In the genomic region with DNA sequence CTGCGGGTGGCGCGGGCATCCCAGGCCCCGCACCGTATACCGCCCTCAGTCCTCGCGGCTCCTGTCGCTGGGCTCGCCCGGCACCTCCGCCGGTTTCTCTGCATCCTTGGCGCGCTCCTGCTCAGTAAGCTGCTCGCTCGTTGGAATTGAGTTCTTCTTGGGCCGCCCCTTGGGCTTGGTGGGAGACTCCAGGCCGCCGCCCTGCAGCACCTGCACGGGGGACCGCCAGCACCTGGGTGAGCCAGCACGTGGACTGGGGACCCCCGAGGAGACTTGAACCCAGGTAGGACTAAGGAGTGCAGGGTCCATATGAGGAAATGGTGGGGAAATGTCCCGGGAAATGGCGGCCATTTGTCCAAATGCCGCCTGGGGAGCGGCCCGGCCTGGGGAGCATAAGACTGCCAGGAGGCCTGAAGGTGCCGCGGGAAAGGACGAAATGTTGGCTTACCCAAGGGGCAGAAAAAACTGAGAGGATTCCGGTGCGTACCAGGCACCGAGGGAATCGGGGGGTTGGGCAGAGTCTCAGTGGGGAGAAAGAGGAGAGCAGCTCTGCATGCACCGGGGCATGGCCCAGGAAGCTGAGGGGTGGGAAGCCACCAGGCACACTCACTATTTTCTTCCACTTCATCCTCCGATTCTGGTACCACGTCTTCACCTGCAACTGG, we compare ENCODE assay signal across 12 cellular contexts. TPM values are rescaled to one million over a fixed set of nuclear protein-coding genes. Genes with fewer than 3 reads are reported as not detected.
DNase-seq lines count a peak whose midpoint lies in the region; ATAC-seq and TF ChIP-seq lines count a peak whose summit lies in the region.
"Had no signal": no experiment of that assay in that cellular context is flagged by ENCODE, and none has a peak within 500 bp of the region (broad histone marks: within the 10 kb centered on the region; RNA-seq: fewer than 3 reads in every experiment).

No MANE protein-coding gene starts in this region.

- H3K9me3 Mint-ChIP-seq in T-helper 1 cell treated with Interleukin-12 subunit alpha and Interleukin-12 subunit beta and Interleukin-4 antibody, amounts not matched to agents 30 μg/mL and 1 μg/mL, for 36 hours: peaks cover 7% of the 10 kb centered on the region
- no peaks in the 10 kb centered on the region for H3K9me3 Mint-ChIP-seq in WTC11

- H3K27me3 ChIP-seq in iPS-15b (ENCODE audit: control insufficient read depth, insufficient read depth, low read length) (peaks cover 95% of the 10 kb centered on the region), skeletal muscle tissue (ENCODE audit: control insufficient read depth in 3 of 3, insufficient read depth in 3 of 3, low read length in 3 of 3) (peaks cover 91 to 92% (median 92%) of the 10 kb centered on the region in 3 donors)

- no peak for TF ChIP-seq CTCF in WTC11 (IDR thresholded peaks at IDR 0.05)

- DNase-seq in T-helper 1 cell (no peak), WTC11 (ENCODE audit: low spot score) (no peak), AG08395 (ENCODE audit: low spot score) (no peak)
- DNase-seq: 8988T, DMS53, NCI-H2107 had no signal

- POLR2A ChIA-PET in WTC11 (lab: Charles Lee): no interaction called here

- no peak overlapping the region for H3K4me3 Mint-ChIP-seq in T-helper 1 cell treated with Interleukin-12 subunit alpha and Interleukin-12 subunit beta and Interleukin-4 antibody, amounts not matched to agents 30 μg/mL and 1 μg/mL, for 36 hours
- H3K4me3 Mint-ChIP-seq in WTC11: peak overlapping the region; percentile 69

- peaks cover 15% of the 10 kb centered on the region for H3K4me1 ChIP-seq in iPS-15b (ENCODE audit: control insufficient read depth, insufficient read depth, low read length)
- peaks cover 28 to 44% (median 38%) of the 10 kb centered on the region in 3 donors for H3K4me1 ChIP-seq in skeletal muscle tissue (ENCODE audit: control insufficient read depth in 3 of 3, insufficient read depth in 3 of 3, low read length in 3 of 3)

- H3K9me3 ChIP-seq in iPS-15b (ENCODE audit: control insufficient read depth, insufficient read depth, low read length) (no peaks in the 10 kb centered on the region), skeletal muscle tissue (ENCODE audit: control insufficient read depth in 3 of 3, low read length in 3 of 3) (no peaks in the 10 kb centered on the region)

- peaks cover 21% of the 10 kb centered on the region for H3K4me1 Mint-ChIP-seq in T-helper 1 cell treated with Interleukin-12 subunit alpha and Interleukin-12 subunit beta and Interleukin-4 antibody, amounts not matched to agents 30 μg/mL and 1 μg/mL, for 36 hours (ENCODE audit: low read depth)
- H3K4me1 Mint-ChIP-seq in WTC11: peaks cover 61% of the 10 kb centered on the region

- peaks cover 80% of the 10 kb centered on the region for H3K27me3 Mint-ChIP-seq in T-helper 1 cell treated with Interleukin-12 subunit alpha and Interleukin-12 subunit beta and Interleukin-4 antibody, amounts not matched to agents 30 μg/mL and 1 μg/mL, for 36 hours (ENCODE audit: low read depth)
- peaks cover 93% of the 10 kb centered on the region for H3K27me3 Mint-ChIP-seq in WTC11 (ENCODE audit: low read depth)

- peak overlapping the region; percentile 45 for H3K27ac Mint-ChIP-seq in T-helper 1 cell treated with Interleukin-12 subunit alpha and Interleukin-12 subunit beta and Interleukin-4 antibody, amounts not matched to agents 30 μg/mL and 1 μg/mL, for 36 hours
- H3K27ac Mint-ChIP-seq in WTC11: no peak overlapping the region

- H3K4me3 ChIP-seq in iPS-15b (ENCODE audit: low read depth, low read length) (peak overlapping the region; percentile 32), skeletal muscle tissue (ENCODE audit: low read length in 3 of 3) (peak overlapping the region in 2 of 3 donors; percentile 49 to 71)

- H3K27ac ChIP-seq in skeletal muscle tissue (ENCODE audit: low read depth, low read length): no peak overlapping the region

- H3K9ac ChIP-seq in iPS-15b (ENCODE audit: low read depth, low read length) (no peak overlapping the region), skeletal muscle tissue (ENCODE audit: low read depth in 1 of 3, low read length in 3 of 3) (no peak overlapping the region)

- H3K36me3 ChIP-seq in iPS-15b (ENCODE audit: control insufficient read depth, insufficient read depth, low read length): no peaks in the 10 kb centered on the region
- H3K36me3 ChIP-seq in skeletal muscle tissue (ENCODE audit: control insufficient read depth in 3 of 3, insufficient read depth in 3 of 3, low read length in 3 of 3): no peaks in the 10 kb centered on the region

- ATAC-seq in WTC11: no peak
- no peak for ATAC-seq in HG03565 (IDR thresholded peaks at IDR 0.05; ENCODE audit: unreplicated experiment)
- ATAC-seq in GM21529 (IDR thresholded peaks at IDR 0.05; ENCODE audit: unreplicated experiment): no peak

- CTCF ChIA-PET in WTC11 (lab: Charles Lee): interaction anchor here (0.6 to 12.9 kb wide), 5 partner anchors 8 to 270 kb away, joined by 3 to 157 read pairs (median 9); no protein-coding TSS in a partner anchor

- peaks cover 2% of the 10 kb centered on the region for H3K36me3 Mint-ChIP-seq in T-helper 1 cell treated with Interleukin-12 subunit alpha and Interleukin-12 subunit beta and Interleukin-4 antibody, amounts not matched to agents 30 μg/mL and 1 μg/mL, for 36 hours (ENCODE audit: low read depth)
- H3K36me3 Mint-ChIP-seq in WTC11: peaks cover 9% of the 10 kb centered on the region

TF ChIP-seq in WTC11, 78 proteins besides CTCF, POLR2A, EP300 and RAD21:
- TF ChIP-seq GABPB1 (CRISPR knock-in tag; IDR thresholded peaks at IDR 0.05) (no peak), ZNF138 (CRISPR knock-in tag; conservative IDR thresholded peaks at IDR 0.05) (no peak), HMGA2 (CRISPR knock-in tag; IDR thresholded peaks at IDR 0.05) (no peak), PRRX2 (CRISPR knock-in tag; IDR thresholded peaks at IDR 0.05) (no peak), EMX1 (CRISPR knock-in tag; IDR thresholded peaks at IDR 0.05) (no peak), ARID4B (CRISPR knock-in tag; IDR thresholded peaks at IDR 0.05; ENCODE audit: borderline replicate concordance) (no peak), PREB (CRISPR knock-in tag; IDR thresholded peaks at IDR 0.05; ENCODE audit: borderline replicate concordance) (no peak)
- TF ChIP-seq, protein P1, sequence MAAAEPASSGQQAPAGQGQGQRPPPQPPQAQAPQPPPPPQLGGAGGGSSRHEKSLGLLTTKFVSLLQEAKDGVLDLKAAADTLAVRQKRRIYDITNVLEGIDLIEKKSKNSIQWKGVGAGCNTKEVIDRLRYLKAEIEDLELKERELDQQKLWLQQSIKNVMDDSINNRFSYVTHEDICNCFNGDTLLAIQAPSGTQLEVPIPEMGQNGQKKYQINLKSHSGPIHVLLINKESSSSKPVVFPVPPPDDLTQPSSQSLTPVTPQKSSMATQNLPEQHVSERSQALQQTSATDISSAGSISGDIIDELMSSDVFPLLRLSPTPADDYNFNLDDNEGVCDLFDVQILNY (CRISPR knock-in tag; IDR thresholded peaks at IDR 0.05): no peak
- TF ChIP-seq, protein P2, sequence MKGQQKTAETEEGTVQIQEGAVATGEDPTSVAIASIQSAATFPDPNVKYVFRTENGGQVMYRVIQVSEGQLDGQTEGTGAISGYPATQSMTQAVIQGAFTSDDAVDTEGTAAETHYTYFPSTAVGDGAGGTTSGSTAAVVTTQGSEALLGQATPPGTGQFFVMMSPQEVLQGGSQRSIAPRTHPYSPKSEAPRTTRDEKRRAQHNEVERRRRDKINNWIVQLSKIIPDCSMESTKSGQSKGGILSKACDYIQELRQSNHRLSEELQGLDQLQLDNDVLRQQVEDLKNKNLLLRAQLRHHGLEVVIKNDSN (CRISPR knock-in tag; IDR thresholded peaks at IDR 0.05): no peak
TF ChIP-seq in WTC11: peak in this region for 0.

RNA-seq across cellular contexts. Expression of gene BARX1, which starts 2.9 kb away (rescaled TPM):
- total RNA-seq in WTC11 (2021) (8.9 to 10.6 TPM (median 9.0 TPM) in 3 replicates), skeletal muscle tissue (not detected)
- total RNA-seq: T-helper 1 cell treated with Interleukin-12 subunit alpha and Interleukin-12 subunit beta and Interleukin-4 antibody, amounts not matched to agents 30 ng/mL and 1 ng/mL, for 36 hours had no signal
